ENCODE assay signal across 1 cellular context in the genomic region with DNA sequence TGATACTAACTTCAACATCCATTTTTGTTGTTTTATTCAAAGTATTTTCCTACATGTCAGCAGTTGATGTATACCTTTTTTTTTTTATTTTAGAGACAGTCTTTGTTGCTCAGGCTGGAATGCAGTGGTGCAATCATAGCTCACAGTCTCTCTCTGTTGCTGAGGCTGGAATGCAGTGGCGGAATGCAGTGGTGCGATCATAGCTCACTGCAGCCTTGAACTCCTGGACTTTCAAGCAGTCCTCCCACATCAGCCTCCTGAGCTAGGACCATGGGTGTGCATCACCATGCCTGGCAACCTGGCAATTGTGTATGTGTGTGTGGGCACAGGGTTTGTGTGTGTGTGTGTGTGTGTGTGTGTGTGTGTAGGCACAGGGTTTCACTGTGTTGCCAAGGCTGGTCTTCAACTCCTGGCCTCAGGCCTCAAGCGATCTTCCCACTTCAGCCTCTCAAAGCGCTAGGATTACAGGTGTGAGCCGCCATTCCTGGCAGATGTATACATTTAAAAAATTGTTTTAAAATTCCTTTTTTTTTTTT.
TF ChIP-seq lines count a peak whose summit lies in the region.

No MANE protein-coding gene starts in this region.

TF ChIP-seq in HepG2, 621 proteins besides CTCF, POLR2A, EP300 and RAD21 (continued from another document and continues in another):
- TF ChIP-seq, protein P1, sequence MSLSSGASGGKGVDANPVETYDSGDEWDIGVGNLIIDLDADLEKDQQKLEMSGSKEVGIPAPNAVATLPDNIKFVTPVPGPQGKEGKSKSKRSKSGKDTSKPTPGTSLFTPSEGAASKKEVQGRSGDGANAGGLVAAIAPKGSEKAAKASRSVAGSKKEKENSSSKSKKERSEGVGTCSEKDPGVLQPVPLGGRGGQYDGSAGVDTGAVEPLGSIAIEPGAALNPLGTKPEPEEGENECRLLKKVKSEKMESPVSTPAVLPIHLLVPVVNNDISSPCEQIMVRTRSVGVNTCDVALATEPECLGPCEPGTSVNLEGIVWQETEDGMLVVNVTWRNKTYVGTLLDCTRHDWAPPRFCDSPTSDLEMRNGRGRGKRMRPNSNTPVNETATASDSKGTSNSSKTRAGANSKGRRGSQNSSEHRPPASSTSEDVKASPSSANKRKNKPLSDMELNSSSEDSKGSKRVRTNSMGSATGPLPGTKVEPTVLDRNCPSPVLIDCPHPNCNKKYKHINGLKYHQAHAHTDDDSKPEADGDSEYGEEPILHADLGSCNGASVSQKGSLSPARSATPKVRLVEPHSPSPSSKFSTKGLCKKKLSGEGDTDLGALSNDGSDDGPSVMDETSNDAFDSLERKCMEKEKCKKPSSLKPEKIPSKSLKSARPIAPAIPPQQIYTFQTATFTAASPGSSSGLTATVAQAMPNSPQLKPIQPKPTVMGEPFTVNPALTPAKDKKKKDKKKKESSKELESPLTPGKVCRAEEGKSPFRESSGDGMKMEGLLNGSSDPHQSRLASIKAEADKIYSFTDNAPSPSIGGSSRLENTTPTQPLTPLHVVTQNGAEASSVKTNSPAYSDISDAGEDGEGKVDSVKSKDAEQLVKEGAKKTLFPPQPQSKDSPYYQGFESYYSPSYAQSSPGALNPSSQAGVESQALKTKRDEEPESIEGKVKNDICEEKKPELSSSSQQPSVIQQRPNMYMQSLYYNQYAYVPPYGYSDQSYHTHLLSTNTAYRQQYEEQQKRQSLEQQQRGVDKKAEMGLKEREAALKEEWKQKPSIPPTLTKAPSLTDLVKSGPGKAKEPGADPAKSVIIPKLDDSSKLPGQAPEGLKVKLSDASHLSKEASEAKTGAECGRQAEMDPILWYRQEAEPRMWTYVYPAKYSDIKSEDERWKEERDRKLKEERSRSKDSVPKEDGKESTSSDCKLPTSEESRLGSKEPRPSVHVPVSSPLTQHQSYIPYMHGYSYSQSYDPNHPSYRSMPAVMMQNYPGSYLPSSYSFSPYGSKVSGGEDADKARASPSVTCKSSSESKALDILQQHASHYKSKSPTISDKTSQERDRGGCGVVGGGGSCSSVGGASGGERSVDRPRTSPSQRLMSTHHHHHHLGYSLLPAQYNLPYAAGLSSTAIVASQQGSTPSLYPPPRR (CRISPR knock-in tag; IDR thresholded peaks at IDR 0.05; ENCODE audit: borderline replicate concordance), result no peak
- TF ChIP-seq ZBTB7A (CRISPR knock-in tag; IDR thresholded peaks at IDR 0.05), result no peak
- TF ChIP-seq ADNP (CRISPR knock-in tag; IDR thresholded peaks at IDR 0.05), result peak; percentile 82
- no peak for TF ChIP-seq ZNF547 (CRISPR knock-in tag; IDR thresholded peaks at IDR 0.05)
- TF ChIP-seq RBM22 (optimal IDR thresholded peaks at IDR 0.05; ENCODE audit: low read length), result no peak
- TF ChIP-seq, protein P2, sequence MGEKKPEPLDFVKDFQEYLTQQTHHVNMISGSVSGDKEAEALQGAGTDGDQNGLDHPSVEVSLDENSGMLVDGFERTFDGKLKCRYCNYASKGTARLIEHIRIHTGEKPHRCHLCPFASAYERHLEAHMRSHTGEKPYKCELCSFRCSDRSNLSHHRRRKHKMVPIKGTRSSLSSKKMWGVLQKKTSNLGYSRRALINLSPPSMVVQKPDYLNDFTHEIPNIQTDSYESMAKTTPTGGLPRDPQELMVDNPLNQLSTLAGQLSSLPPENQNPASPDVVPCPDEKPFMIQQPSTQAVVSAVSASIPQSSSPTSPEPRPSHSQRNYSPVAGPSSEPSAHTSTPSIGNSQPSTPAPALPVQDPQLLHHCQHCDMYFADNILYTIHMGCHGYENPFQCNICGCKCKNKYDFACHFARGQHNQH (CRISPR knock-in tag; IDR thresholded peaks at IDR 0.05), result peak; percentile 64
- TF ChIP-seq ZFP1 (CRISPR knock-in tag; IDR thresholded peaks at IDR 0.05), result no peak
- TF ChIP-seq, protein P3, sequence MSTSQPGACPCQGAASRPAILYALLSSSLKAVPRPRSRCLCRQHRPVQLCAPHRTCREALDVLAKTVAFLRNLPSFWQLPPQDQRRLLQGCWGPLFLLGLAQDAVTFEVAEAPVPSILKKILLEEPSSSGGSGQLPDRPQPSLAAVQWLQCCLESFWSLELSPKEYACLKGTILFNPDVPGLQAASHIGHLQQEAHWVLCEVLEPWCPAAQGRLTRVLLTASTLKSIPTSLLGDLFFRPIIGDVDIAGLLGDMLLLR (CRISPR knock-in tag; IDR thresholded peaks at IDR 0.05), result no peak
- no peak for TF ChIP-seq ZSCAN12 (CRISPR knock-in tag; IDR thresholded peaks at IDR 0.05)
- TF ChIP-seq, protein P4, sequence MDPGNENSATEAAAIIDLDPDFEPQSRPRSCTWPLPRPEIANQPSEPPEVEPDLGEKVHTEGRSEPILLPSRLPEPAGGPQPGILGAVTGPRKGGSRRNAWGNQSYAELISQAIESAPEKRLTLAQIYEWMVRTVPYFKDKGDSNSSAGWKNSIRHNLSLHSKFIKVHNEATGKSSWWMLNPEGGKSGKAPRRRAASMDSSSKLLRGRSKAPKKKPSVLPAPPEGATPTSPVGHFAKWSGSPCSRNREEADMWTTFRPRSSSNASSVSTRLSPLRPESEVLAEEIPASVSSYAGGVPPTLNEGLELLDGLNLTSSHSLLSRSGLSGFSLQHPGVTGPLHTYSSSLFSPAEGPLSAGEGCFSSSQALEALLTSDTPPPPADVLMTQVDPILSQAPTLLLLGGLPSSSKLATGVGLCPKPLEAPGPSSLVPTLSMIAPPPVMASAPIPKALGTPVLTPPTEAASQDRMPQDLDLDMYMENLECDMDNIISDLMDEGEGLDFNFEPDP (CRISPR knock-in tag; conservative IDR thresholded peaks at IDR 0.05), result no peak
- TF ChIP-seq ZNF788 (CRISPR knock-in tag; IDR thresholded peaks at IDR 0.05; ENCODE audit: borderline replicate concordance), result peak; percentile 93
- no peak for TF ChIP-seq ZNF652 (CRISPR knock-in tag; IDR thresholded peaks at IDR 0.05; ENCODE audit: borderline replicate concordance, low read depth)
- peak; percentile 81; the same call in 1 of the 2 replicates for TF ChIP-seq ZNF460 (CRISPR knock-in tag; IDR thresholded peaks at IDR 0.05; ENCODE audit: borderline replicate concordance)
- TF ChIP-seq, protein P5, sequence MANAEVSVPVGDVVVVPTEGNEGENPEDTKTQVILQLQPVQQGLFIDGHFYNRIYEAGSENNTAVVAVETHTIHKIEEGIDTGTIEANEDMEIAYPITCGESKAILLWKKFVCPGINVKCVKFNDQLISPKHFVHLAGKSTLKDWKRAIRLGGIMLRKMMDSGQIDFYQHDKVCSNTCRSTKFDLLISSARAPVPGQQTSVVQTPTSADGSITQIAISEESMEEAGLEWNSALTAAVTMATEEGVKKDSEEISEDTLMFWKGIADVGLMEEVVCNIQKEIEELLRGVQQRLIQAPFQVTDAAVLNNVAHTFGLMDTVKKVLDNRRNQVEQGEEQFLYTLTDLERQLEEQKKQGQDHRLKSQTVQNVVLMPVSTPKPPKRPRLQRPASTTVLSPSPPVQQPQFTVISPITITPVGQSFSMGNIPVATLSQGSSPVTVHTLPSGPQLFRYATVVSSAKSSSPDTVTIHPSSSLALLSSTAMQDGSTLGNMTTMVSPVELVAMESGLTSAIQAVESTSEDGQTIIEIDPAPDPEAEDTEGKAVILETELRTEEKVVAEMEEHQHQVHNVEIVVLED (CRISPR knock-in tag; IDR thresholded peaks at IDR 0.05; ENCODE audit: borderline replicate concordance), result no peak
- TF ChIP-seq IKZF4 (CRISPR knock-in tag; IDR thresholded peaks at IDR 0.05; ENCODE audit: borderline replicate concordance, low read depth, not compliant biosample characterization), result no peak
- peak; percentile 33; the same call in 1 of the 2 replicates for TF ChIP-seq LCORL (IDR thresholded peaks at IDR 0.05)
- TF ChIP-seq LCORL (CRISPR knock-in tag; IDR thresholded peaks at IDR 0.05), result no peak; the same call in 1 of the 2 replicates
- no peak for TF ChIP-seq ZNF33A (CRISPR knock-in tag; IDR thresholded peaks at IDR 0.05; ENCODE audit: borderline replicate concordance)
- no peak for TF ChIP-seq JUNB (CRISPR knock-in tag; IDR thresholded peaks at IDR 0.05; ENCODE audit: borderline replicate concordance)
- TF ChIP-seq, protein P6, sequence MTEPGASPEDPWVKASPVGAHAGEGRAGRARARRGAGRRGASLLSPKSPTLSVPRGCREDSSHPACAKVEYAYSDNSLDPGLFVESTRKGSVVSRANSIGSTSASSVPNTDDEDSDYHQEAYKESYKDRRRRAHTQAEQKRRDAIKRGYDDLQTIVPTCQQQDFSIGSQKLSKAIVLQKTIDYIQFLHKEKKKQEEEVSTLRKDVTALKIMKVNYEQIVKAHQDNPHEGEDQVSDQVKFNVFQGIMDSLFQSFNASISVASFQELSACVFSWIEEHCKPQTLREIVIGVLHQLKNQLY (CRISPR knock-in tag; IDR thresholded peaks at IDR 0.05), result no peak
- TF ChIP-seq NR3C1 (CRISPR knock-in tag; IDR thresholded peaks at IDR 0.05), result no peak
- TF ChIP-seq HNRNPH1 (optimal IDR thresholded peaks at IDR 0.05; ENCODE audit: low read depth, low read length), result no peak
- no peak for TF ChIP-seq SP2 (CRISPR knock-in tag; IDR thresholded peaks at IDR 0.05)
- TF ChIP-seq, protein P7, sequence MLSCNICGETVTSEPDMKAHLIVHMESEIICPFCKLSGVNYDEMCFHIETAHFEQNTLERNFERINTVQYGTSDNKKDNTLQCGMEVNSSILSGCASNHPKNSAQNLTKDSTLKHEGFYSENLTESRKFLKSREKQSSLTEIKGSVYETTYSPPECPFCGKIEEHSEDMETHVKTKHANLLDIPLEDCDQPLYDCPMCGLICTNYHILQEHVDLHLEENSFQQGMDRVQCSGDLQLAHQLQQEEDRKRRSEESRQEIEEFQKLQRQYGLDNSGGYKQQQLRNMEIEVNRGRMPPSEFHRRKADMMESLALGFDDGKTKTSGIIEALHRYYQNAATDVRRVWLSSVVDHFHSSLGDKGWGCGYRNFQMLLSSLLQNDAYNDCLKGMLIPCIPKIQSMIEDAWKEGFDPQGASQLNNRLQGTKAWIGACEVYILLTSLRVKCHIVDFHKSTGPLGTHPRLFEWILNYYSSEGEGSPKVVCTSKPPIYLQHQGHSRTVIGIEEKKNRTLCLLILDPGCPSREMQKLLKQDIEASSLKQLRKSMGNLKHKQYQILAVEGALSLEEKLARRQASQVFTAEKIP (CRISPR knock-in tag; IDR thresholded peaks at IDR 0.05; ENCODE audit: borderline replicate concordance), result no peak
- peak; percentile 51; the same call in 1 of the 2 replicates for TF ChIP-seq BCL6 (CRISPR knock-in tag; IDR thresholded peaks at IDR 0.05)
- 0 out of 2 replicates have a peak, but pooled peaks have one; percentile 39 for TF ChIP-seq ERF (CRISPR knock-in tag; IDR thresholded peaks at IDR 0.05)
- TF ChIP-seq, protein P8, sequence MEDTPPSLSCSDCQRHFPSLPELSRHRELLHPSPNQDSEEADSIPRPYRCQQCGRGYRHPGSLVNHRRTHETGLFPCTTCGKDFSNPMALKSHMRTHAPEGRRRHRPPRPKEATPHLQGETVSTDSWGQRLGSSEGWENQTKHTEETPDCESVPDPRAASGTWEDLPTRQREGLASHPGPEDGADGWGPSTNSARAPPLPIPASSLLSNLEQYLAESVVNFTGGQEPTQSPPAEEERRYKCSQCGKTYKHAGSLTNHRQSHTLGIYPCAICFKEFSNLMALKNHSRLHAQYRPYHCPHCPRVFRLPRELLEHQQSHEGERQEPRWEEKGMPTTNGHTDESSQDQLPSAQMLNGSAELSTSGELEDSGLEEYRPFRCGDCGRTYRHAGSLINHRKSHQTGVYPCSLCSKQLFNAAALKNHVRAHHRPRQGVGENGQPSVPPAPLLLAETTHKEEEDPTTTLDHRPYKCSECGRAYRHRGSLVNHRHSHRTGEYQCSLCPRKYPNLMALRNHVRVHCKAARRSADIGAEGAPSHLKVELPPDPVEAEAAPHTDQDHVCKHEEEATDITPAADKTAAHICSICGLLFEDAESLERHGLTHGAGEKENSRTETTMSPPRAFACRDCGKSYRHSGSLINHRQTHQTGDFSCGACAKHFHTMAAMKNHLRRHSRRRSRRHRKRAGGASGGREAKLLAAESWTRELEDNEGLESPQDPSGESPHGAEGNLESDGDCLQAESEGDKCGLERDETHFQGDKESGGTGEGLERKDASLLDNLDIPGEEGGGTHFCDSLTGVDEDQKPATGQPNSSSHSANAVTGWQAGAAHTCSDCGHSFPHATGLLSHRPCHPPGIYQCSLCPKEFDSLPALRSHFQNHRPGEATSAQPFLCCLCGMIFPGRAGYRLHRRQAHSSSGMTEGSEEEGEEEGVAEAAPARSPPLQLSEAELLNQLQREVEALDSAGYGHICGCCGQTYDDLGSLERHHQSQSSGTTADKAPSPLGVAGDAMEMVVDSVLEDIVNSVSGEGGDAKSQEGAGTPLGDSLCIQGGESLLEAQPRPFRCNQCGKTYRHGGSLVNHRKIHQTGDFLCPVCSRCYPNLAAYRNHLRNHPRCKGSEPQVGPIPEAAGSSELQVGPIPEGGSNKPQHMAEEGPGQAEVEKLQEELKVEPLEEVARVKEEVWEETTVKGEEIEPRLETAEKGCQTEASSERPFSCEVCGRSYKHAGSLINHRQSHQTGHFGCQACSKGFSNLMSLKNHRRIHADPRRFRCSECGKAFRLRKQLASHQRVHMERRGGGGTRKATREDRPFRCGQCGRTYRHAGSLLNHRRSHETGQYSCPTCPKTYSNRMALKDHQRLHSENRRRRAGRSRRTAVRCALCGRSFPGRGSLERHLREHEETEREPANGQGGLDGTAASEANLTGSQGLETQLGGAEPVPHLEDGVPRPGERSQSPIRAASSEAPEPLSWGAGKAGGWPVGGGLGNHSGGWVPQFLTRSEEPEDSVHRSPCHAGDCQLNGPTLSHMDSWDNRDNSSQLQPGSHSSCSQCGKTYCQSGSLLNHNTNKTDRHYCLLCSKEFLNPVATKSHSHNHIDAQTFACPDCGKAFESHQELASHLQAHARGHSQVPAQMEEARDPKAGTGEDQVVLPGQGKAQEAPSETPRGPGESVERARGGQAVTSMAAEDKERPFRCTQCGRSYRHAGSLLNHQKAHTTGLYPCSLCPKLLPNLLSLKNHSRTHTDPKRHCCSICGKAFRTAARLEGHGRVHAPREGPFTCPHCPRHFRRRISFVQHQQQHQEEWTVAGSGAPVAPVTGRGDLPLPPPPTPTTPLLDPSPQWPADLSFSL (CRISPR knock-in tag; IDR thresholded peaks at IDR 0.05), result peak; percentile 96
- TF ChIP-seq, protein P9, sequence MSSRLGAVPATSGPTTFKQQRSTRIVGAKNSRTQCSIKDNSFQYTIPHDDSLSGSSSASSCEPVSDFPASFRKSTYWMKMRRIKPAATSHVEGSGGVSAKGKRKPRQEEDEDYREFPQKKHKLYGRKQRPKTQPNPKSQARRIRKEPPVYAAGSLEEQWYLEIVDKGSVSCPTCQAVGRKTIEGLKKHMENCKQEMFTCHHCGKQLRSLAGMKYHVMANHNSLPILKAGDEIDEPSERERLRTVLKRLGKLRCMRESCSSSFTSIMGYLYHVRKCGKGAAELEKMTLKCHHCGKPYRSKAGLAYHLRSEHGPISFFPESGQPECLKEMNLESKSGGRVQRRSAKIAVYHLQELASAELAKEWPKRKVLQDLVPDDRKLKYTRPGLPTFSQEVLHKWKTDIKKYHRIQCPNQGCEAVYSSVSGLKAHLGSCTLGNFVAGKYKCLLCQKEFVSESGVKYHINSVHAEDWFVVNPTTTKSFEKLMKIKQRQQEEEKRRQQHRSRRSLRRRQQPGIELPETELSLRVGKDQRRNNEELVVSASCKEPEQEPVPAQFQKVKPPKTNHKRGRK (CRISPR knock-in tag; IDR thresholded peaks at IDR 0.05), result no peak
- TF ChIP-seq, protein P10, sequence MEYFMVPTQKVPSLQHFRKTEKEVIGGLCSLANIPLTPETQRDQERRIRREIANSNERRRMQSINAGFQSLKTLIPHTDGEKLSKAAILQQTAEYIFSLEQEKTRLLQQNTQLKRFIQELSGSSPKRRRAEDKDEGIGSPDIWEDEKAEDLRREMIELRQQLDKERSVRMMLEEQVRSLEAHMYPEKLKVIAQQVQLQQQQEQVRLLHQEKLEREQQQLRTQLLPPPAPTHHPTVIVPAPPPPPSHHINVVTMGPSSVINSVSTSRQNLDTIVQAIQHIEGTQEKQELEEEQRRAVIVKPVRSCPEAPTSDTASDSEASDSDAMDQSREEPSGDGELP (IDR thresholded peaks at IDR 0.05; ENCODE audit: borderline replicate concordance, low read depth), result no peak
- no peak for TF ChIP-seq CENPT (CRISPR knock-in tag; IDR thresholded peaks at IDR 0.05; ENCODE audit: low read depth)
